25 cellular contexts compared by ENCODE assay signal in the genomic region with DNA sequence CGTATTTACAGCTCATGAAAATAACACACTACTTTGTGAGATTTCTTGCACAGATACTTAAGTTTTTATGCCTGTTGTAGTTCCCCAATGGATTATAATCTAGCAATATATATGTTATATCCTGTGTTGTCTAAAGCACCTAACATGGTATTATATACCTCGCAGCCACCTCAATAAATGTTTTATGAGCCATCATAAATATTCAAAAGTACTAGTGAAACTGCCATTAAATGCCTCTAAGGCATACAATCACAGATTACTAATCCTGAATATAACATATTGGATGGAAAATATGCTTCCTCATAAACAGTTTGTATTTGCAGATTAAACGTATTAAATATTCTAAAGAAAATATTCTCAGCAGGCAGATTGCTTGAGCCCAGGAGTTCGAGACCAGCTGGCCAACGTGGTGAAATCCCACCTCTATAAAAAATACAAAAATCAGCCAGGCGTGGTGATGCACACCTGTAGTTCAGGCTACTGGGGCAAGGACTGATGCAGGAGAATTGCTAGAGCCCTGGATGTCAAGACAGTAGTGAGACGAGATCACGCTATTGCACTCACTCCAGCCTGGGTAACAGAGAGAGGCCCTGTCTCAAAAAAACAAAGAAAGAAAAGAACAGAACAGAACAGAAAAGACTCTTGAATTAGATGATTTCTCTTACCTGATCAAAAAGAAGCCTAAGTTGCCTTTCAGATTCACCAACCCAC.
A peak's percentile ranks its signal among the peaks of the same experiment; 100 is the strongest.
DNase-seq lines count a peak whose midpoint lies in the region; ATAC-seq and TF ChIP-seq lines count a peak whose summit lies in the region.
"Had no signal": no experiment of that assay in that cellular context is flagged by ENCODE, and none has a peak within 500 bp of the region (broad histone marks: within the 10 kb centered on the region; RNA-seq: fewer than 3 reads in every experiment).

No MANE protein-coding gene starts in this region.

- peaks cover 17 to 18% of the 10 kb centered on the region in 2 experiments for H3K36me3 ChIP-seq in HEK293 (ENCODE audit: control insufficient read depth in 2 of 2, insufficient read depth in 1 of 2, low read length in 2 of 2)
- H3K36me3 ChIP-seq in OCI-LY1 (ENCODE audit: insufficient read depth, low read length) = peaks cover 52% of the 10 kb centered on the region
- peaks cover 42% of the 10 kb centered on the region for H3K36me3 ChIP-seq in endodermal cell (ENCODE audit: control insufficient read depth, insufficient read depth, low read length)
- peaks cover 65% of the 10 kb centered on the region for H3K36me3 ChIP-seq in lower lobe of right lung

- no peaks in the 10 kb centered on the region for H3K9me2 ChIP-seq in OCI-LY1 (ENCODE audit: low read depth, low read length)

- H3K4me1 ChIP-seq in HEK293 (ENCODE audit: control insufficient read depth, insufficient read depth, low read length) (no peaks in the 10 kb centered on the region), OCI-LY1 (ENCODE audit: insufficient read depth, low read length, severe bottlenecking) (peaks cover 27% of the 10 kb centered on the region), endodermal cell (ENCODE audit: control insufficient read depth, insufficient read depth, low read length) (no peaks in the 10 kb centered on the region), lower lobe of right lung (no peaks in the 10 kb centered on the region)

- no peak for TF ChIP-seq CTCF in C4-2B (conservative IDR thresholded peaks at IDR 0.05)
- no peak for TF ChIP-seq CTCF in HEK293 (tag by site-specific recombination; IDR thresholded peaks at IDR 0.05)
- TF ChIP-seq CTCF in OCI-LY1 (IDR thresholded peaks at IDR 0.05; ENCODE audit: low read length) = no peak
- no peak for TF ChIP-seq CTCF in endodermal cell (conservative IDR thresholded peaks at IDR 0.05)
- no peak for TF ChIP-seq CTCF in nephron progenitor cell (IDR thresholded peaks at IDR 0.05)
- no peak for TF ChIP-seq CTCF in lower lobe of right lung (IDR thresholded peaks at IDR 0.05)

- H2AFZ ChIP-seq in OCI-LY1 (ENCODE audit: low read length) = no peak overlapping the region
- H2AFZ ChIP-seq: GM23248 had no signal

- H3K9me3 ChIP-seq in HEK293 (ENCODE audit: control insufficient read depth, insufficient read depth, low read depth, low read length) (no peaks in the 10 kb centered on the region), OCI-LY1 (ENCODE audit: low read length) (no peaks in the 10 kb centered on the region), endodermal cell (ENCODE audit: control insufficient read depth, low read length) (no peaks in the 10 kb centered on the region), lower lobe of right lung (no peaks in the 10 kb centered on the region)

- intact Hi-C loops in lower lobe of right lung (cut with DNase I) = no loop called here

- H3K27me3 ChIP-seq in OCI-LY1 (ENCODE audit: insufficient read depth, low read length) (no peaks in the 10 kb centered on the region), endodermal cell (ENCODE audit: control insufficient read depth, insufficient read depth, low read length, poor library complexity, severe bottlenecking) (no peaks in the 10 kb centered on the region), lower lobe of right lung (ENCODE audit: low read depth) (no peaks in the 10 kb centered on the region)

- DNase-seq in endodermal cell (no peak), NCI-H2227 (lab: John Stamatoyannopoulos, UW; ENCODE audit: unreplicated experiment) (no peak), nephron progenitor cell (no peak), lower lobe of right lung (no peak)
- DNase-seq: 8988T; AML-193; C1 segment of cervical spinal cord; Calu3; CD8-positive, alpha-beta memory T cell; DMS153; GM23248; MM.1S; NCI-H1048; NCI-H1417 treated with DMSO at 0.1 percent for 48 hours; NCI-H187; NCI-H226; NCI-H510A treated with DMSO at 0.1 percent for 48 hours; NCI-H774; NK-92 treated with Interleukin-12 subunit alpha and Interleukin-12 subunit beta, amount 100 ng/mL, for 24 hours had no signal

- H3K9me3 Mint-ChIP-seq in endodermal cell = no peaks in the 10 kb centered on the region
- no peaks in the 10 kb centered on the region for H3K9me3 Mint-ChIP-seq in nephron progenitor cell
- H3K9me3 Mint-ChIP-seq: CD8-positive, alpha-beta memory T cell; T-helper 1 cell treated with Interleukin-12 subunit alpha and Interleukin-12 subunit beta and Interleukin-4 antibody, amounts not matched to agents 30 μg/mL and 1 μg/mL, for 36 hours had no signal

- H3K4me1 Mint-ChIP-seq in endodermal cell (no peaks in the 10 kb centered on the region), nephron progenitor cell (no peaks in the 10 kb centered on the region)

- H3K27me3 Mint-ChIP-seq in endodermal cell (ENCODE audit: insufficient read depth) (no peaks in the 10 kb centered on the region), nephron progenitor cell (ENCODE audit: low read depth, poor library complexity) (peaks cover 3% of the 10 kb centered on the region)
- H3K27me3 Mint-ChIP-seq: CD8-positive, alpha-beta memory T cell had no signal

- 85 to 97% methylated on average over 4 to 8 of the region's 8 CpGs for WGBS in endodermal cell (ENCODE audit: insufficient coverage in 1 of 2, insufficient read length in 1 of 2), 2 experiments

- ATAC-seq in lower lobe of right lung = no peak
- ATAC-seq: HCT116, Right ventricle myocardium inferior had no signal

- H4K20me1 ChIP-seq in OCI-LY1 (ENCODE audit: insufficient read depth, low read length) = no peaks in the 10 kb centered on the region

- H3K4me3 ChIP-seq in HEK293 (ENCODE audit: low read depth, low read length) (no peak overlapping the region), OCI-LY1 (ENCODE audit: low read depth, low read length, poor library complexity, severe bottlenecking) (no peak overlapping the region), endodermal cell (ENCODE audit: low read length) (no peak overlapping the region), lower lobe of right lung (no peak overlapping the region)
- H3K4me3 ChIP-seq: GM23248 had no signal

- CTCF ChIA-PET in HEK293 (lab: Yijun Ruan, JAX) = interaction anchor here (0.6 to 0.7 kb wide), 3 partner anchors 41 to 920 kb away, joined by 3 to 4 read pairs (median 4); no protein-coding TSS in a partner anchor

- H3F3A ChIP-seq in OCI-LY1 (ENCODE audit: insufficient read depth, low read length) = no peaks in the 10 kb centered on the region

- no peak overlapping the region; the same call in 1 of the 2 replicates for H3K9ac ChIP-seq in OCI-LY1 (ENCODE audit: low read length)
- H3K9ac ChIP-seq in endodermal cell (ENCODE audit: extremely low read depth, low read length, poor library complexity, severe bottlenecking) = no peak overlapping the region
- H3K9ac ChIP-seq: GM23248 had no signal

- H3K4me2 ChIP-seq in OCI-LY1 (ENCODE audit: low read length) = no peak overlapping the region

- no peaks in the 10 kb centered on the region for H3K79me2 ChIP-seq in OCI-LY1 (ENCODE audit: insufficient read depth, low read length)

- H3K36me3 Mint-ChIP-seq in endodermal cell (ENCODE audit: low read depth) (peaks cover 41% of the 10 kb centered on the region), nephron progenitor cell (ENCODE audit: low read depth) (peaks cover 46% of the 10 kb centered on the region)

- H3K27ac Mint-ChIP-seq in endodermal cell (peak overlapping the region; percentile 24), nephron progenitor cell (no peak overlapping the region)
- H3K27ac Mint-ChIP-seq: T-helper 1 cell treated with Interleukin-12 subunit alpha and Interleukin-12 subunit beta and Interleukin-4 antibody, amounts not matched to agents 30 μg/mL and 1 μg/mL, for 36 hours had no signal

- H3K4me3 Mint-ChIP-seq in endodermal cell (no peak overlapping the region), nephron progenitor cell (no peak overlapping the region)
- H3K4me3 Mint-ChIP-seq: CD8-positive, alpha-beta memory T cell; T-helper 1 cell treated with Interleukin-12 subunit alpha and Interleukin-12 subunit beta and Interleukin-4 antibody, amounts not matched to agents 30 μg/mL and 1 μg/mL, for 36 hours had no signal

- POLR2A ChIA-PET in HEK293 (lab: Yijun Ruan, JAX) = no interaction called here

- 0 out of 2 replicates have a peak overlapping the region, but pooled peaks have one; percentile 28 for H3K27ac ChIP-seq in C4-2B
- no peak overlapping the region for H3K27ac ChIP-seq in HEK293 (ENCODE audit: extremely low read depth, low read depth, low read length)
- H3K27ac ChIP-seq in OCI-LY1 (ENCODE audit: low read depth, low read length, poor library complexity, severe bottlenecking) = peak overlapping the region; percentile 57
- H3K27ac ChIP-seq in endodermal cell (ENCODE audit: low read depth, low read length) = no peak overlapping the region
- no peak overlapping the region for H3K27ac ChIP-seq in lower lobe of right lung
- H3K27ac ChIP-seq: GM23248 had no signal

TF ChIP-seq in HEK293, 187 proteins besides CTCF, POLR2A, EP300 and RAD21 (continues in another document):
- TF ChIP-seq, protein P1, sequence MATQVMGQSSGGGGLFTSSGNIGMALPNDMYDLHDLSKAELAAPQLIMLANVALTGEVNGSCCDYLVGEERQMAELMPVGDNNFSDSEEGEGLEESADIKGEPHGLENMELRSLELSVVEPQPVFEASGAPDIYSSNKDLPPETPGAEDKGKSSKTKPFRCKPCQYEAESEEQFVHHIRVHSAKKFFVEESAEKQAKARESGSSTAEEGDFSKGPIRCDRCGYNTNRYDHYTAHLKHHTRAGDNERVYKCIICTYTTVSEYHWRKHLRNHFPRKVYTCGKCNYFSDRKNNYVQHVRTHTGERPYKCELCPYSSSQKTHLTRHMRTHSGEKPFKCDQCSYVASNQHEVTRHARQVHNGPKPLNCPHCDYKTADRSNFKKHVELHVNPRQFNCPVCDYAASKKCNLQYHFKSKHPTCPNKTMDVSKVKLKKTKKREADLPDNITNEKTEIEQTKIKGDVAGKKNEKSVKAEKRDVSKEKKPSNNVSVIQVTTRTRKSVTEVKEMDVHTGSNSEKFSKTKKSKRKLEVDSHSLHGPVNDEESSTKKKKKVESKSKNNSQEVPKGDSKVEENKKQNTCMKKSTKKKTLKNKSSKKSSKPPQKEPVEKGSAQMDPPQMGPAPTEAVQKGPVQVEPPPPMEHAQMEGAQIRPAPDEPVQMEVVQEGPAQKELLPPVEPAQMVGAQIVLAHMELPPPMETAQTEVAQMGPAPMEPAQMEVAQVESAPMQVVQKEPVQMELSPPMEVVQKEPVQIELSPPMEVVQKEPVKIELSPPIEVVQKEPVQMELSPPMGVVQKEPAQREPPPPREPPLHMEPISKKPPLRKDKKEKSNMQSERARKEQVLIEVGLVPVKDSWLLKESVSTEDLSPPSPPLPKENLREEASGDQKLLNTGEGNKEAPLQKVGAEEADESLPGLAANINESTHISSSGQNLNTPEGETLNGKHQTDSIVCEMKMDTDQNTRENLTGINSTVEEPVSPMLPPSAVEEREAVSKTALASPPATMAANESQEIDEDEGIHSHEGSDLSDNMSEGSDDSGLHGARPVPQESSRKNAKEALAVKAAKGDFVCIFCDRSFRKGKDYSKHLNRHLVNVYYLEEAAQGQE (tag by site-specific recombination; IDR thresholded peaks at IDR 0.05) = no peak
- TF ChIP-seq FEZF1 (tag by site-specific recombination; IDR thresholded peaks at IDR 0.05) (peak; percentile 40; the same call in 1 of the 2 replicates), ZSCAN23 (tag by site-specific recombination; IDR thresholded peaks at IDR 0.05) (no peak)

Comparison
In these comparisons a context has a peak if more than half of its experiments do, and no peak if none do; other contexts are left out.
1. H3K27ac ChIP-seq: peak in C4-2B (single experiment) and OCI-LY1 (single experiment); none in HEK293 (single experiment), endodermal cell (single experiment) and lower lobe of right lung (single experiment).